In the genomic region with DNA sequence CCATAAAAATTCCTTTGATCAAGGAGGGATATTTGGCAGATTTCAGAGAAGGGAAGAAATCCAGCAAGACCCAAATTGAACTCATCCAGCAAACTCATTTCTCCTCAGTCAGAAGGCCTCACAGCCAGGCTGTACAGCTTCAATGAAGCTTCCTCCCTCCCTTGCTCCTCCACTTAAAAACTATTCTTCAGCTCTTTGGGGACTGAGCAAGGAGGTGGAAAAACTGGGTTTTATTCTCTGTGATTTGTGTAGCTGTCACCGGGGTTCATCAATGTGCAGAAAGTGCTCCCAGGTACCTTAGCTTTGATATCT, we compare ENCODE assay signal across 14 cellular contexts.
DNase-seq lines count a peak whose midpoint lies in the region; ATAC-seq and TF ChIP-seq lines count a peak whose summit lies in the region.
"Had no signal": no experiment of that assay in that cellular context is flagged by ENCODE, and none has a peak within 500 bp of the region (broad histone marks: within the 10 kb centered on the region; RNA-seq: fewer than 3 reads in every experiment).

No MANE protein-coding gene starts in this region.

- H3K27ac Mint-ChIP-seq in brain = peak overlapping the region in 1 of 5 experiments; percentile 64
- H3K27ac Mint-ChIP-seq: CD4-positive, CD25-positive, alpha-beta regulatory T cell; T-helper 17 cell had no signal

- H3K9me3 ChIP-seq in neuron (ENCODE audit: low read length) = no peaks in the 10 kb centered on the region

- DNase-seq in D341Med (ENCODE audit: low spot score) (peak; percentile 26), CD1c-positive myeloid dendritic cell (ENCODE audit: extremely low spot score) (no peak)
- DNase-seq in effector CD8-positive, alpha-beta T cell (lab: John Stamatoyannopoulos, UW) = no peak
- DNase-seq: activated effector memory CD4-positive, alpha-beta T cell treated with anti-CD3 and anti-CD28 coated beads, Interleukin-2, amount 50 U/mL, for 16 hours; left cardiac atrium; naive B cell; OCI-M1; T-helper 17 cell had no signal

- H3K4me1 Mint-ChIP-seq in brain = peaks cover 31% of the 10 kb centered on the region

- H3K9me3 Mint-ChIP-seq in brain = peaks cover 0 to 8% (median 3%) of the 10 kb centered on the region in 5 experiments

- peaks cover 46% of the 10 kb centered on the region for H3K27me3 Mint-ChIP-seq in brain

- no peak overlapping the region for H2AFZ ChIP-seq in neuron (ENCODE audit: low read depth, low read length)

- no peaks in the 10 kb centered on the region for H3K36me3 Mint-ChIP-seq in brain
- H3K36me3 Mint-ChIP-seq: CD4-positive, CD25-positive, alpha-beta regulatory T cell had no signal

- no peaks in the 10 kb centered on the region for H3K36me3 ChIP-seq in neuron (ENCODE audit: insufficient read depth, low read length)

- peak overlapping the region; percentile 68 for H3K4me3 ChIP-seq in neuron (ENCODE audit: low read length)

- H3K27me3 ChIP-seq in neuron (ENCODE audit: insufficient read depth, low read length) = peaks cover 8% of the 10 kb centered on the region

- ATAC-seq in HG02798 (IDR thresholded peaks at IDR 0.05; ENCODE audit: poor library complexity, unreplicated experiment) (peak; percentile 12), esophagus mucosa (no peak), GM19467 (IDR thresholded peaks at IDR 0.05; ENCODE audit: unreplicated experiment) (no peak)
- ATAC-seq: left cardiac atrium, T-helper 17 cell had no signal

- no peak for TF ChIP-seq CTCF in brain (conservative IDR thresholded peaks at IDR 0.05)

- H3K4me3 Mint-ChIP-seq in brain = peak overlapping the region; percentile 90 to 99 (median 94)

- H3K4me1 ChIP-seq in neuron (ENCODE audit: insufficient read depth, low read length) = peaks cover 5% of the 10 kb centered on the region
